Comparison of ENCODE assay signal across 8 cellular contexts in the genomic region with DNA sequence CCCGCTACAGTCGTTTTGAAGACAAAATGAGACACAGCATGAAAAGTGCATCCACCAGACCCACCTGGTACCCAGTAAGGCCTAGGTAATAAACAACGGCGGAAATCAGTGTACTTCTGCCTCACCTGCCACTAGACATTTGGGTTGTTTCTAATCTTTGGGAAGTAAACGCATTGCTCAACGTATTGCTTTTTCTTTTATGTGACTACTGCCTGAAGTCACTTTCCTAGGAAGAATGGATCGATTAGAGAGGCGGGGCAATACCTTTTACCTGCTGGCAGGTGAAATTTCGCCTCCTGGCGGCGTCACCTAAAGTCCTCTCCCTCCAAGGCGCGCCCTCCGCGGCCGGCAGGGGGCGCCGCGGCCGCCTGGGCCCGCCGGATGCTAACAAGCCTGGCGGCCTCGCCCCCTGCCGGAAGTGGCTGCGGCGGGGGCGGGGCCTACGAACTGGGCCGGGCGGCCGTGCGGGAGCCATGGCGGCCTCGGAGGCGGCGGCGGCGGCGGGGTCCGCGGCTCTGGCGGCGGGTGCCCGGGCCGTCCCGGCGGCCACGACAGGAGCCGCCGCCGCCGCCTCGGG. TPM values are rescaled to one million over a fixed set of nuclear protein-coding genes. Genes with fewer than 3 reads are reported as not detected.
DNase-seq lines count a peak whose midpoint lies in the region; ATAC-seq and TF ChIP-seq lines count a peak whose summit lies in the region.

Gene ATMIN, plus strand, starts transcription at position 445 of the 577 bp plus-strand sequence. Its CDS starts 29 bp downstream, at position 474.

- H3K27me3 Mint-ChIP-seq in GM23338 (ENCODE audit: insufficient read depth, low read depth, poor library complexity) (peaks cover 6% of the 10 kb centered on the region), neural progenitor cell (ENCODE audit: insufficient read depth, low read depth) (peaks cover 2% of the 10 kb centered on the region)

- ATAC-seq in GM23338 (peak; percentile 88), foreskin keratinocyte (peak; percentile 93)

- H3K36me3 ChIP-seq in GM23338 (ENCODE audit: insufficient read depth) (peaks cover 7% of the 10 kb centered on the region; the same call in 1 of the 2 replicates), neural progenitor cell (no peaks in the 10 kb centered on the region), stomach smooth muscle (ENCODE audit: control insufficient read depth in 2 of 2, insufficient read depth in 2 of 2, low read length in 2 of 2) (no peaks in the 10 kb centered on the region)

- peak; percentile 85 to 96 for TF ChIP-seq CTCF in GM23338 (conservative IDR thresholded peaks at IDR 0.05; ENCODE audit: low read depth in 2 of 2)
- peak; percentile 100 for TF ChIP-seq CTCF in foreskin keratinocyte (conservative IDR thresholded peaks at IDR 0.05)
- peak; percentile 92 for TF ChIP-seq CTCF in neural progenitor cell (IDR thresholded peaks at IDR 0.05)

- H3K4me3 ChIP-seq in GM23338 (peak within 1 kb of the TSS; percentile 96), neural progenitor cell (peak within 1 kb of the TSS; percentile 99), stomach smooth muscle (ENCODE audit: low read length in 2 of 2) (peak within 1 kb of the TSS; percentile 27 to 82)

- H3K4me3 Mint-ChIP-seq in GM23338 (peak within 1 kb of the TSS; percentile 90), neural progenitor cell (peak within 1 kb of the TSS; percentile 95)

- H3K27ac ChIP-seq in GM23338 (ENCODE audit: low read depth) (0 out of 2 replicates have a peak within 1 kb of the TSS, but pooled peaks have one; percentile 45), foreskin keratinocyte (peak within 1 kb of the TSS; percentile 30), neural progenitor cell (no peak within 1 kb of the TSS), stomach smooth muscle (ENCODE audit: low read length) (no peak within 1 kb of the TSS)

- DNase-seq in Daoy (ENCODE audit: low read depth) = peak; percentile 89
- peak; percentile 94 for DNase-seq in GM23338 (ENCODE audit: low spot score)
- DNase-seq in LoVo (ENCODE audit: low spot score) = peak; percentile 90
- peak; percentile 75 for DNase-seq in SHP77 treated with DMSO at 0.1 percent for 48 hours (lab: John Stamatoyannopoulos, UW)
- peak; percentile 87 for DNase-seq in activated gamma-delta T cell treated with Interleukin-2 at 50 U/mL for 16 hours
- DNase-seq in foreskin keratinocyte = peak; percentile 49 to 58
- peak; percentile 98 for DNase-seq in neural progenitor cell (ENCODE audit: low spot score)

- H3K4me2 ChIP-seq in GM23338 (peak within 1 kb of the TSS; percentile 100), neural progenitor cell (peak within 1 kb of the TSS; percentile 96)

- H3K9ac ChIP-seq in neural progenitor cell (peak within 1 kb of the TSS; percentile 77), stomach smooth muscle (ENCODE audit: low read length in 2 of 2) (peak within 1 kb of the TSS; percentile 34 to 80)

- H2AFZ ChIP-seq in GM23338 (peak within 1 kb of the TSS; percentile 29; the same call in 1 of the 2 replicates), neural progenitor cell (replicated peaks) (no peak within 1 kb of the TSS)

- H3F3A ChIP-seq in GM23338 (replicated peaks; ENCODE audit: low read depth) = no peaks in the 10 kb centered on the region
- H3F3A ChIP-seq in neural progenitor cell (ENCODE audit: low read depth) = peaks cover 13% of the 10 kb centered on the region

- H3K27me3 ChIP-seq in GM23338 (ENCODE audit: insufficient read depth) (no peaks in the 10 kb centered on the region), foreskin keratinocyte (no peaks in the 10 kb centered on the region), neural progenitor cell (no peaks in the 10 kb centered on the region), stomach smooth muscle (ENCODE audit: control insufficient read depth in 1 of 2, insufficient read depth in 2 of 2, low read length in 2 of 2) (no peaks in the 10 kb centered on the region)

- H3K4me1 Mint-ChIP-seq in GM23338 (peaks cover 11% of the 10 kb centered on the region), neural progenitor cell (peaks cover 29% of the 10 kb centered on the region)

- H3K36me3 Mint-ChIP-seq in GM23338 (ENCODE audit: low read depth) = peaks cover 41% of the 10 kb centered on the region
- peaks cover 23% of the 10 kb centered on the region for H3K36me3 Mint-ChIP-seq in neural progenitor cell

- H3K4me1 ChIP-seq in GM23338 (ENCODE audit: insufficient read depth) = peaks cover 9% of the 10 kb centered on the region
- H3K4me1 ChIP-seq in foreskin keratinocyte = no peaks in the 10 kb centered on the region
- H3K4me1 ChIP-seq in neural progenitor cell = peaks cover 25% of the 10 kb centered on the region
- peaks cover 17% of the 10 kb centered on the region for H3K4me1 ChIP-seq in stomach smooth muscle (ENCODE audit: control insufficient read depth, insufficient read depth, low read length)

- H3K9me2 ChIP-seq in GM23338 (ENCODE audit: insufficient read depth) = 0 out of 2 replicates have a peak, but pooled peaks cover 4% of the 10 kb centered on the region

- peaks cover 22% of the 10 kb centered on the region for H4K20me1 ChIP-seq in GM23338 (replicated peaks; ENCODE audit: insufficient read depth)
- peaks cover 42% of the 10 kb centered on the region for H4K20me1 ChIP-seq in neural progenitor cell (ENCODE audit: low read depth)

- H3K27ac Mint-ChIP-seq in GM23338 = peak within 1 kb of the TSS; percentile 91
- H3K27ac Mint-ChIP-seq in neural progenitor cell = peak within 1 kb of the TSS; percentile 78

- H3K79me2 ChIP-seq in GM23338 (replicated peaks; ENCODE audit: insufficient read depth) = peaks cover 43% of the 10 kb centered on the region
- peaks cover 46% of the 10 kb centered on the region for H3K79me2 ChIP-seq in neural progenitor cell (ENCODE audit: low read depth)

- H3K9me3 ChIP-seq in neural progenitor cell (ENCODE audit: low read depth) = peaks cover 7% of the 10 kb centered on the region
- no peaks in the 10 kb centered on the region for H3K9me3 ChIP-seq in stomach smooth muscle (ENCODE audit: control insufficient read depth in 2 of 2, low read length in 2 of 2)

- peaks cover 12% of the 10 kb centered on the region; the same call in 2 of the 3 replicates for H3K9me3 Mint-ChIP-seq in GM23338
- H3K9me3 Mint-ChIP-seq in neural progenitor cell = peaks cover 3% of the 10 kb centered on the region

TF ChIP-seq in GM23338, 12 proteins besides CTCF, POLR2A, EP300 and RAD21 (continues in another document):
- TF ChIP-seq POLR2AphosphoS5 (IDR thresholded peaks at IDR 0.05; ENCODE audit: low read depth) (peak; percentile 42; the same call in 1 of the 2 replicates), ZNF331 (CRISPR knock-in tag; IDR thresholded peaks at IDR 0.05; ENCODE audit: low read depth) (no peak), NANOG (IDR thresholded peaks at IDR 0.05; ENCODE audit: borderline replicate concordance) (no peak), STAT1 (IDR thresholded peaks at IDR 0.05; ENCODE audit: unreplicated experiment) (no peak)

RNA-seq across cellular contexts. Expression of gene ATMIN, which starts in this region (rescaled TPM):
- 23.9 and 25.6 TPM in 2 replicates for total RNA-seq in Daoy (2014; rRNA removed; shearing (Covaris generic))
- total RNA-seq in GM23338 (2014; rRNA removed; shearing (Covaris generic)) = 58.8 and 60.5 TPM in 2 replicates
- polyA plus RNA-seq in GM23338 (2016; fragmentation: Nextera tagmentation; extraction: Ambion mirVana) = 20.6 and 22.0 TPM in 2 replicates
- total RNA-seq in foreskin keratinocyte = 30.0 and 32.5 TPM in 2 replicates
- polyA plus RNA-seq in foreskin keratinocyte = 14.3 and 15.9 TPM in 2 replicates
- 73.5 and 95.0 TPM in 2 replicates for total RNA-seq in neural progenitor cell (ENCODE audit: low replicate concordance)

Comparison
In these comparisons a context has a peak if more than half of its experiments do, and no peak if none do; other contexts are left out.
1. H3K27ac ChIP-seq: peak in GM23338 (single experiment) and foreskin keratinocyte (single experiment); none in neural progenitor cell (single experiment) and stomach smooth muscle (single experiment).
2. Peak in every context shown above with its lines, with median percentiles within 50 percentile points of each other: DNase-seq, H3K4me3 ChIP-seq and CTCF ChIP-seq.